ENCODE assay signal across 8 cellular contexts in genomic region chr19:982567-983170, GRCh38. TPM values are rescaled to one million over a fixed set of nuclear protein-coding genes. Genes with fewer than 3 reads are reported as not detected.
DNase-seq lines count a peak whose midpoint lies in the region; ATAC-seq and TF ChIP-seq lines count a peak whose summit lies in the region.

No MANE protein-coding gene starts in this region.

- H3K4me3 ChIP-seq in GM12875 (ENCODE audit: low read depth, low read length) (peak overlapping the region; percentile 23), HL-60 (replicated peaks; ENCODE audit: insufficient read depth, low read length) (peak overlapping the region; percentile 22), SJCRH30 (peak overlapping the region; percentile 17), upper lobe of left lung (peak overlapping the region in 3 of 4 donors; percentile 22 to 49 (median 39))

- H3K4me1 ChIP-seq in SJCRH30 (peaks cover 8% of the 10 kb centered on the region), upper lobe of left lung (peaks cover 26 to 42% (median 31%) of the 10 kb centered on the region in 4 donors)

- DNase-seq in 8988T, result peak; percentile 99
- DNase-seq in HL-60 (ENCODE audit: low read depth in 1 of 2, low spot score in 1 of 2), result peak; percentile 55 to 63
- peak; percentile 62 to 80 for DNase-seq in SJCRH30
- DNase-seq in activated naive CD4-positive, alpha-beta T cell treated with anti-CD3 and anti-CD28 coated beads, Interleukin-2, amount 50 U/mL, for 16 hours, result peak; percentile 79
- peak; percentile 86 for DNase-seq in Right ventricle myocardium superior
- peak; percentile 86 for DNase-seq in progenitor cell of endocrine pancreas (ENCODE audit: low spot score, unreplicated experiment)
- peak; percentile 77 to 97 for DNase-seq in upper lobe of left lung

- TF ChIP-seq EP300 in upper lobe of left lung (IDR thresholded peaks at IDR 0.05), result no peak

- no peaks in the 10 kb centered on the region for H3K27me3 Mint-ChIP-seq in progenitor cell of endocrine pancreas

- H3K4me1 Mint-ChIP-seq in progenitor cell of endocrine pancreas (ENCODE audit: low read depth), result peaks cover 16% of the 10 kb centered on the region

- H3K36me3 ChIP-seq in SJCRH30, result no peaks in the 10 kb centered on the region
- H3K36me3 ChIP-seq in upper lobe of left lung, result peaks cover 0 to 17% (median 6%) of the 10 kb centered on the region in 4 donors

- H3K36me3 Mint-ChIP-seq in progenitor cell of endocrine pancreas (ENCODE audit: insufficient read depth), result peaks cover 2% of the 10 kb centered on the region

- no peak overlapping the region for H3K4me3 Mint-ChIP-seq in progenitor cell of endocrine pancreas (ENCODE audit: low read depth)

- H3K27me3 ChIP-seq in HL-60 (ENCODE audit: insufficient read depth, poor library complexity, severe bottlenecking) (no peaks in the 10 kb centered on the region), SJCRH30 (no peaks in the 10 kb centered on the region), upper lobe of left lung (no peaks in the 10 kb centered on the region)

- peak; percentile 95 for TF ChIP-seq CTCF in GM12875 (IDR thresholded peaks at IDR 0.05; ENCODE audit: borderline replicate concordance, insufficient read depth, low read depth, low read length)
- peak; percentile 25 for TF ChIP-seq CTCF in HL-60 (IDR thresholded peaks at IDR 0.05; ENCODE audit: insufficient read depth, low read length)
- peak; percentile 97 for TF ChIP-seq CTCF in progenitor cell of endocrine pancreas (IDR thresholded peaks at IDR 0.05; ENCODE audit: unreplicated experiment)
- peak; percentile 97 to 100 (median 99) for TF ChIP-seq CTCF in upper lobe of left lung (IDR thresholded peaks at IDR 0.05)

- no peak for TF ChIP-seq POLR2A in upper lobe of left lung (IDR thresholded peaks at IDR 0.05)

- H3K27ac ChIP-seq in HL-60 (replicated peaks) (peak overlapping the region; percentile 2; the same call in 1 of the 2 replicates), SJCRH30 (no peak overlapping the region), upper lobe of left lung (peak overlapping the region in 1 of 4 donors; percentile 24)

- intact Hi-C loops in Right ventricle myocardium superior (cut with DNase I), result loop anchor here (2.0 to 10.0 kb wide), 2 partner anchors 60 to 218 kb away; no protein-coding TSS in a partner anchor

- ATAC-seq in Right ventricle myocardium superior (ENCODE audit: poor library complexity) (peak; percentile 89), upper lobe of left lung (ENCODE audit: low FRiP score in 2 of 2) (peak; percentile 75 to 91)

- H3K9me3 ChIP-seq in SJCRH30 (replicated peaks) (no peaks in the 10 kb centered on the region), upper lobe of left lung (no peaks in the 10 kb centered on the region)

- H3K27ac Mint-ChIP-seq in progenitor cell of endocrine pancreas, result no peak overlapping the region

- WGBS in upper lobe of left lung, 2 donors, result 1 to 3% methylated on average over 15 to 42 of the region's 46 CpGs

- no peaks in the 10 kb centered on the region for H3K9me3 Mint-ChIP-seq in progenitor cell of endocrine pancreas (ENCODE audit: low read depth)

RNA-seq across cellular contexts. Expression of gene WDR18, which starts 1.5 kb away (rescaled TPM):
- total RNA-seq in SJCRH30 (2014; rRNA removed; shearing (Covaris generic)), result 47.5 and 58.9 TPM in 2 replicates
- total RNA-seq in Right ventricle myocardium superior (18.6 TPM), progenitor cell of endocrine pancreas (71.8 and 72.3 TPM in 2 replicates), upper lobe of left lung (100 to 1,000 TPM in 1 of 6 donors, 10 to 100 TPM in 5; 29.2 to 122 (median 38.6) TPM)

RNA-seq across cellular contexts. Expression of gene GRIN3B, which starts 17.6 kb away (rescaled TPM):
- total RNA-seq in SJCRH30 (2014; rRNA removed; shearing (Covaris generic)), result not detected in 2 replicates
- total RNA-seq in Right ventricle myocardium superior (not detected), progenitor cell of endocrine pancreas (1.4 and 1.5 TPM in 2 replicates), upper lobe of left lung (10 to 100 TPM in 1 of 6 donors, 1 to 10 TPM in 4, under 1 TPM in 1; 0.06 to 18.9 (median 5.6) TPM)

RNA-seq across cellular contexts. Expression of gene TMEM259, which starts 38.3 kb away (rescaled TPM):
- 61.0 and 66.8 TPM in 2 replicates for total RNA-seq in SJCRH30 (2014; rRNA removed; shearing (Covaris generic))
- total RNA-seq in Right ventricle myocardium superior (109 TPM), progenitor cell of endocrine pancreas (171 and 199 TPM in 2 replicates), upper lobe of left lung (100 to 1,000 TPM; 143 to 643 (median 208) TPM)

RNA-seq across cellular contexts. Expression of gene RNU6-2, which starts 38.7 kb away (rescaled TPM):
- not detected in 2 replicates for total RNA-seq in SJCRH30 (2014; rRNA removed; shearing (Covaris generic))
- total RNA-seq in Right ventricle myocardium superior, result not detected
- total RNA-seq in progenitor cell of endocrine pancreas, result not detected in 2 replicates
- not detected for total RNA-seq in upper lobe of left lung

RNA-seq across cellular contexts. Expression of gene CNN2, which starts 43.7 kb away (rescaled TPM):
- 87.2 and 91.4 TPM in 2 replicates for total RNA-seq in SJCRH30 (2014; rRNA removed; shearing (Covaris generic))
- total RNA-seq in Right ventricle myocardium superior (69.8 TPM), progenitor cell of endocrine pancreas (225 and 226 TPM in 2 replicates), upper lobe of left lung (100 to 1,000 TPM in 5 of 6 donors, 10 to 100 TPM in 1; 98.1 to 262 (median 164) TPM)

Comparison
In these comparisons a context has a peak if more than half of its experiments do, and no peak if none do; other contexts are left out.
1. CTCF ChIP-seq: peak in every context shown above with its lines; median percentile 99 in upper lobe of left lung; 97 in progenitor cell of endocrine pancreas; 95 in GM12875; 25 in HL-60.